ENCODE assay signal across 8 cellular contexts in the genomic region with DNA sequence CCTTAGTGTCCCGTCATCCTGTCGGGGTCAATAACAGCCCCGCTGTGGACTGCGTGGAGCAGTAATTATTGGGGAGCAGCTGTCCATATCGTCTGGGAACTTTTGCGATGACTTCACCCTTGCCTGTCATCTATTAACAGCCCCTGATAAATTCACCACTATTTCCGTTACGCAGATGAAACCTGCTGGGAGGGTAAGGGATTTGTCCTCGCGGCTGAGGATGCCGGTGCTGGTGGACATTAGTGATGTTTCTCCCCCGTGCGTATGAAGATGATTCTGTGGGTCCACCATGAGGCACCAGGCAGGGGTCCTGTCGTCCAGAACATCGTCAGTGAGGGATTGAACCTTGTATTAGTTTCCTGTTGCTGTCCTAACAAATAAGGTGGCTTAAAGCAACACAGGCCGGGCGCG. TPM values are rescaled to one million over a fixed set of nuclear protein-coding genes. Genes with fewer than 3 reads are reported as not detected.
DNase-seq lines count a peak whose midpoint lies in the region; ATAC-seq and TF ChIP-seq lines count a peak whose summit lies in the region.

No MANE protein-coding gene starts in this region.

- DNase-seq in cardiac muscle cell (ENCODE audit: low read depth in 1 of 2, low spot score in 1 of 2) = peak in 1 of 2 donors; percentile 13
- DNase-seq in left ventricle myocardium superior = no peak
- peak in 2 of 7 donors; percentile 53 to 60 for DNase-seq in adrenal gland
- DNase-seq in lung (ENCODE audit: low spot score) = no peak
- DNase-seq in uterus = no peak
- no peak for DNase-seq in islet precursor cell

- H3K27me3 ChIP-seq in cardiac muscle cell (no peaks in the 10 kb centered on the region), adrenal gland (no peaks in the 10 kb centered on the region), lung (ENCODE audit: control insufficient read depth, insufficient read depth) (no peaks in the 10 kb centered on the region), uterus (no peaks in the 10 kb centered on the region)

- H3K9me3 ChIP-seq in cardiac muscle cell (ENCODE audit: low read depth) = no peaks in the 10 kb centered on the region
- no peaks in the 10 kb centered on the region for H3K9me3 ChIP-seq in adrenal gland (replicated peaks in 1 of 3)
- no peaks in the 10 kb centered on the region for H3K9me3 ChIP-seq in lung (ENCODE audit: control insufficient read depth in 2 of 2, insufficient read depth in 1 of 2, low read length in 1 of 2)
- H3K9me3 ChIP-seq in uterus = no peaks in the 10 kb centered on the region

- intact Hi-C loops in left ventricle myocardium superior (cut with micrococcal nuclease) = no loop called here
- intact Hi-C loops in adrenal gland (cut with DNase I) = no loop called here
- intact Hi-C loops in uterus (cut with DNase I; ENCODE audit: low total_unique reads) = no loop called here

- TF ChIP-seq POLR2A in adrenal gland (IDR thresholded peaks at IDR 0.05) = peak in 1 of 2 donors; percentile 16
- TF ChIP-seq POLR2A in uterus (IDR thresholded peaks at IDR 0.05) = no peak

- ATAC-seq in left ventricle myocardium superior (no peak), lung (ENCODE audit: insufficient read depth, low FRiP score) (no peak), HG02885 (IDR thresholded peaks at IDR 0.05; ENCODE audit: poor library complexity, unreplicated experiment) (no peak), HG02678 (IDR thresholded peaks at IDR 0.05; ENCODE audit: unreplicated experiment) (no peak)

- H3K4me3 ChIP-seq in cardiac muscle cell (peak overlapping the region; percentile 59), adrenal gland (peak overlapping the region in 2 of 4 donors; percentile 77 to 94), lung (peak overlapping the region; percentile 57), uterus (peak overlapping the region; percentile 69 to 76)

- TF ChIP-seq CTCF in cardiac muscle cell (IDR thresholded peaks at IDR 0.05; ENCODE audit: low read depth, low read length) (no peak), adrenal gland (IDR thresholded peaks at IDR 0.05) (no peak), lung (IDR thresholded peaks at IDR 0.05; ENCODE audit: control extremely low read depth, extremely low read depth) (no peak), uterus (IDR thresholded peaks at IDR 0.05) (no peak)

- H3K4me1 ChIP-seq in cardiac muscle cell (ENCODE audit: low read depth) = no peaks in the 10 kb centered on the region
- H3K4me1 ChIP-seq in adrenal gland (replicated peaks in 1 of 2) = peaks cover 7 to 11% of the 10 kb centered on the region in 2 donors
- peaks cover 0 to 5% of the 10 kb centered on the region in 2 donors for H3K4me1 ChIP-seq in lung (ENCODE audit: control insufficient read depth in 2 of 2, insufficient read depth in 2 of 2, low read length in 2 of 2)
- no peaks in the 10 kb centered on the region for H3K4me1 ChIP-seq in uterus

- H3K27ac ChIP-seq in cardiac muscle cell = no peak overlapping the region
- H3K27ac ChIP-seq in adrenal gland = peak overlapping the region; percentile 52 to 98 (median 97)
- H3K27ac ChIP-seq in lung (ENCODE audit: low read depth in 1 of 2, low read length in 1 of 2) = peak overlapping the region in 1 of 2 donors; percentile 89
- H3K27ac ChIP-seq in uterus = peak overlapping the region; percentile 90 to 97

- 45 to 53% (median 48%) methylated on average over 14 to 18 of the region's 18 CpGs for WGBS in adrenal gland, 4 donors
- 60 to 73% methylated on average over 18 of the region's 18 CpGs for WGBS in lung, 2 donors

- H3K36me3 ChIP-seq in cardiac muscle cell (no peaks in the 10 kb centered on the region), adrenal gland (replicated peaks in 1 of 2) (no peaks in the 10 kb centered on the region), lung (ENCODE audit: control insufficient read depth in 2 of 2, insufficient read depth in 2 of 2, low read length in 2 of 2) (no peaks in the 10 kb centered on the region), uterus (no peaks in the 10 kb centered on the region)

RNA-seq across cellular contexts. Expression of a gene that starts 1.0 kb away (rescaled TPM):
- 134 and 148 TPM in 2 replicates for total RNA-seq in cardiac muscle cell
- 59.2 and 66.1 TPM in 2 replicates for polyA plus RNA-seq in cardiac muscle cell
- 28.6 TPM for total RNA-seq in left ventricle myocardium superior
- total RNA-seq in adrenal gland = 100 to 1,000 TPM in 4 of 8 donors, 10 to 100 TPM in 4; 28.8 to 232 (median 93.4) TPM
- polyA plus RNA-seq in adrenal gland = 10 to 100 TPM; 16.7 to 87.1 (median 49.5) TPM
- total RNA-seq in lung = 10 to 100 TPM; 26.7 to 38.0 TPM
- 10 to 100 TPM; 40.4 to 40.6 TPM for polyA plus RNA-seq in lung
- total RNA-seq in uterus = 100 to 1,000 TPM in 1 of 4 donors, 10 to 100 TPM in 3; 27.9 to 223 (median 40.9) TPM

RNA-seq across cellular contexts. Expression of a gene that starts 26.1 kb away (rescaled TPM):
- total RNA-seq in cardiac muscle cell = not detected in 2 replicates
- not detected in 2 replicates for polyA plus RNA-seq in cardiac muscle cell
- not detected for total RNA-seq in left ventricle myocardium superior
- total RNA-seq in adrenal gland = under 1 TPM in 2 of 8 donors, not detected in 6; 0.32 to 0.41 TPM
- polyA plus RNA-seq in adrenal gland = under 1 TPM in 1 of 3 donors, not detected in 2; 0.07 TPM
- 10 to 100 TPM; 11.5 to 34.1 TPM for total RNA-seq in lung
- polyA plus RNA-seq in lung = 10 to 100 TPM; 27.3 to 30.1 TPM
- 1 to 10 TPM in 1 of 4 donors, under 1 TPM in 1, not detected in 2; 0.46 to 2.4 TPM for total RNA-seq in uterus

RNA-seq across cellular contexts. Expression of a gene that starts 27.7 kb away (rescaled TPM):
- 33.2 and 58.7 TPM in 2 replicates for total RNA-seq in cardiac muscle cell
- 34.7 and 41.1 TPM in 2 replicates for polyA plus RNA-seq in cardiac muscle cell
- total RNA-seq in left ventricle myocardium superior = 36.1 TPM
- 10 to 100 TPM; 31.9 to 89.8 (median 50.4) TPM for total RNA-seq in adrenal gland
- 10 to 100 TPM in 2 of 3 donors, 1 to 10 TPM in 1; 3.3 to 79.7 (median 55.6) TPM for polyA plus RNA-seq in adrenal gland
- 10 to 100 TPM; 15.0 to 34.3 TPM for total RNA-seq in lung
- 10 to 100 TPM; 13.3 to 27.7 TPM for polyA plus RNA-seq in lung
- total RNA-seq in uterus = 10 to 100 TPM; 11.5 to 62.3 (median 27.2) TPM

RNA-seq across cellular contexts. Expression of a gene that starts 53.9 kb away (rescaled TPM):
- total RNA-seq in cardiac muscle cell (not detected in 2 replicates), left ventricle myocardium superior (0.37 TPM), adrenal gland (1 to 10 TPM in 3 of 8 donors, under 1 TPM in 3, not detected in 2; 0.41 to 1.5 (median 0.94) TPM), lung (1 to 10 TPM; 4.7 to 6.1 TPM), uterus (10 to 100 TPM in 1 of 4 donors, 1 to 10 TPM in 1, not detected in 2; 1.3 to 15.9 TPM)
- polyA plus RNA-seq in cardiac muscle cell (not detected in 2 replicates), adrenal gland (under 1 TPM in 2 of 3 donors, not detected in 1; 0.35 to 0.81 TPM), lung (1 to 10 TPM; 2.1 to 3.9 TPM)
